ENCODE assay signal across 8 cellular contexts in the genomic region with DNA sequence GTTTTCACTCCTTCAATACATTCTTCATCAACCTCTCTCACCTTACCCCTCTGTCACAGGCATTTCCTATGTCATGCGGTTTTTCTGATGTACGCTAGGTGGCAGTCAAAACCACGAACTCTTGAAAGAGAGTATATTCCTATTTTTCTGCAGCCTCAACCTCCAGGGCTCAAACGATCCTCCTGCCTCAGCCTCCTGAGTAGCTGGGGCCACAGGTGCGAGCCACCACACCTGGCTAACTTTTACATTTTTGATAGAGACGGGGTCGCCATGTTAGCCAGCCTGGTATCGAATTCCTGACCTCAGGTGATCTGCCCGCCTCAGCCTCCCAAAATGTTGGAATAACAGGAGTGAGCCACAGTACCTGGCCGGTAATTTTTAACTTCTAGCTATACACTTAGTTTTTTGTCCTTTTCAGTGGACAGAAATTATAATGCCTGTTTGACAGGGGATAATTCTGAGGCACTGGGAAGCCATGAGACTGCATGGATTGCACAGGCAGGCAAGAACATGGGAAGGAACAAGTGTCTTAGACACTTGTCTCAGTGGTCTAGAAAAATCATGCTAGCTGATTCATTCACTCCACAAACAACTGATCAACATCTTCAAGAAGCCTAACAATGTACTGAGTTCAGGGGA.
DNase-seq lines count a peak whose midpoint lies in the region; ATAC-seq and FAIRE-seq lines count a peak whose summit lies in the region.

No MANE protein-coding gene starts in this region.

- DNase-seq in SIG-M5 treated with dmso at 0.1 percent for 504 hours (lab: John Stamatoyannopoulos, UW; ENCODE audit: unreplicated experiment) (peak; percentile 77), SIG-M5 (lab: John Stamatoyannopoulos, UW) (no peak), NCI-H2029 (lab: John Stamatoyannopoulos, UW) (peak; percentile 20), midbrain (lab: John Stamatoyannopoulos, UW) (peak; percentile 6), middle frontal gyrus (ENCODE audit: extremely low spot score, low spot score) (no peak)
- peak; percentile 28 for DNase-seq in effector CD4-positive, alpha-beta T cell

- ATAC-seq in HG03521 (IDR thresholded peaks at IDR 0.05; ENCODE audit: unreplicated experiment) = no peak

- peak; percentile 46 for FAIRE-seq in TTC549 (lab: Jason Lieb, UNC)

Comparison
In these comparisons a context has a peak if more than half of its experiments do, and no peak if none do; other contexts are left out.
1. DNase-seq: peak in SIG-M5 treated with dmso at 0.1 percent for 504 hours (single experiment), NCI-H2029 (single experiment), effector CD4-positive, alpha-beta T cell (single experiment) and midbrain (single experiment); none in SIG-M5 (single experiment) and middle frontal gyrus (single experiment).